Comparison of ENCODE assay signal across 12 cellular contexts in genomic region chr14:99571303-99571986, GRCh38. TPM values are rescaled to one million over a fixed set of nuclear protein-coding genes. Genes with fewer than 3 reads are reported as not detected.
DNase-seq lines count a peak whose midpoint lies in the region; ATAC-seq, FAIRE-seq and TF ChIP-seq lines count a peak whose summit lies in the region.
"Had no signal": no experiment of that assay in that cellular context is flagged by ENCODE, and none has a peak within 500 bp of the region (broad histone marks: within the 10 kb centered on the region; RNA-seq: fewer than 3 reads in every experiment).

No MANE protein-coding gene starts in this region.

- TF ChIP-seq POLR2A in A549 (IDR thresholded peaks at IDR 0.05; ENCODE audit: low read length), result no peak

- H3K36me3 ChIP-seq in mucosa of rectum (ENCODE audit: control insufficient read depth in 2 of 2, insufficient read depth in 2 of 2, low read length in 2 of 2), result no peaks in the 10 kb centered on the region
- no peaks in the 10 kb centered on the region for H3K36me3 ChIP-seq in kidney (ENCODE audit: control insufficient read depth in 1 of 2, insufficient read depth in 2 of 2, low read length in 2 of 2)

- H3K9me3 ChIP-seq in A549 (no peaks in the 10 kb centered on the region), mucosa of rectum (ENCODE audit: control insufficient read depth in 2 of 2, low read length in 2 of 2) (no peaks in the 10 kb centered on the region), kidney (ENCODE audit: control insufficient read depth in 1 of 2, low read length in 2 of 2) (no peaks in the 10 kb centered on the region)

- ATAC-seq in A549 (no peak), HG03469 (IDR thresholded peaks at IDR 0.05; ENCODE audit: unreplicated experiment) (no peak)
- ATAC-seq: HCT116 had no signal

- H3K4me2 ChIP-seq in A549, result peak overlapping the region; percentile 84

- H3K4me1 ChIP-seq in A549 (peaks cover 94% of the 10 kb centered on the region), mucosa of rectum (ENCODE audit: control insufficient read depth in 2 of 2, insufficient read depth in 2 of 2, low read length in 2 of 2) (peaks cover 78 to 83% of the 10 kb centered on the region in 2 donors), kidney (ENCODE audit: control insufficient read depth in 1 of 2, insufficient read depth in 1 of 2, low read depth in 1 of 2, low read length in 2 of 2) (peaks cover 56 to 76% of the 10 kb centered on the region in 2 donors)

- H3K9ac ChIP-seq in mucosa of rectum (ENCODE audit: low read depth in 1 of 2, low read length in 2 of 2) (peak overlapping the region in 1 of 2 donors; percentile 31), kidney (ENCODE audit: low read length in 2 of 2) (no peak overlapping the region)

- POLR2A ChIA-PET in A549 (lab: Yijun Ruan, JAX), result no interaction called here

- intact Hi-C loops in kidney (cut with DNase I), result no loop called here

- no peak for FAIRE-seq in A549 (lab: Jason Lieb, UNC)
- no peak for FAIRE-seq in kidney (lab: Jason Lieb, UNC)
- FAIRE-seq: endometrium had no signal

- H3K27me3 ChIP-seq in mucosa of rectum (ENCODE audit: control insufficient read depth in 2 of 2, insufficient read depth in 2 of 2, low read length in 2 of 2), result no peaks in the 10 kb centered on the region

- TF ChIP-seq CTCF in A549 (IDR thresholded peaks at IDR 0.05) (no peak), VCaP (conservative IDR thresholded peaks at IDR 0.05) (no peak), kidney (IDR thresholded peaks at IDR 0.05; ENCODE audit: borderline replicate concordance, extremely low read depth, insufficient read depth) (no peak)

- CTCF ChIA-PET in A549 (lab: Yijun Ruan, JAX), result interaction anchor here (0.7 to 6.0 kb wide), 7 partner anchors 9 to 158 kb away, joined by 3 to 51 read pairs (median 5); no protein-coding TSS in a partner anchor

- H3K4me3 ChIP-seq in A549 (no peak overlapping the region), mucosa of rectum (ENCODE audit: low read length in 2 of 2) (no peak overlapping the region), kidney (ENCODE audit: low read length in 2 of 2) (no peak overlapping the region)

- DNase-seq in A549 (ENCODE audit: low read depth in 1 of 2, low spot score in 1 of 2) (no peak), kidney (no peak), NCI-H82 (lab: John Stamatoyannopoulos, UW) (no peak)
- DNase-seq in activated CD8-positive, alpha-beta memory T cell treated with anti-CD3 and anti-CD28 coated beads, Interleukin-2, amount 50 U/mL, for 4 hours, result no peak
- DNase-seq: amniotic stem cell, MM.1S had no signal

- TF ChIP-seq RAD21 in A549 (conservative IDR thresholded peaks at IDR 0.05 in 1 of 2, IDR thresholded peaks at IDR 0.05 in 1 of 2) (no peak), Ishikawa (IDR thresholded peaks at IDR 0.05; ENCODE audit: low read depth) (no peak)

- H3K27ac ChIP-seq in A549, result peak overlapping the region; percentile 78 to 92
- peak overlapping the region; percentile 95 for H3K27ac ChIP-seq in VCaP
- peak overlapping the region; percentile 23 to 50 for H3K27ac ChIP-seq in mucosa of rectum (ENCODE audit: low read depth in 2 of 2, low read length in 2 of 2)
- no peak overlapping the region for H3K27ac ChIP-seq in kidney (ENCODE audit: low read depth in 2 of 2, low read length in 2 of 2)

- WGBS in A549 (ENCODE audit: missing lambda C conversion rate), result 51% methylated on average over 10 of the region's 10 CpGs

- TF ChIP-seq EP300 in A549 (IDR thresholded peaks at IDR 0.05) (peak in 1 of 2 experiments; percentile 17; a peak in 1 of 5 replicates), Ishikawa (IDR thresholded peaks at IDR 0.05; ENCODE audit: borderline replicate concordance) (peak; percentile 68)

TF ChIP-seq in A549, 52 proteins besides CTCF, POLR2A, EP300 and RAD21:
- TF ChIP-seq MAX (IDR thresholded peaks at IDR 0.05) (peak; percentile 58; the same call in 1 of the 2 replicates), SREBF2 (IDR thresholded peaks at IDR 0.05) (no peak), E2F6 (IDR thresholded peaks at IDR 0.05; ENCODE audit: borderline replicate concordance, low read depth) (0 out of 2 replicates have a peak, but pooled peaks have one; percentile 21)
TF ChIP-seq in A549: peak in this region for 2.

TF ChIP-seq in Ishikawa, 13 proteins besides CTCF, POLR2A, EP300 and RAD21:
- TF ChIP-seq MAX (IDR thresholded peaks at IDR 0.05) (0 out of 2 replicates have a peak, but pooled peaks have one; percentile 53), REST (IDR thresholded peaks at IDR 0.05; ENCODE audit: low read depth) (no peak), USF1 (IDR thresholded peaks at IDR 0.05) (peak; percentile 33; the same call in 1 of the 2 replicates), NFIC (IDR thresholded peaks at IDR 0.05) (peak; percentile 88), FOXM1 (IDR thresholded peaks at IDR 0.05; ENCODE audit: borderline replicate concordance, low read depth) (0 out of 2 replicates have a peak, but pooled peaks have one; percentile 27), ZBTB7A (IDR thresholded peaks at IDR 0.05; ENCODE audit: low read depth) (no peak), TEAD4 (IDR thresholded peaks at IDR 0.05) (peak; percentile 25; the same call in 1 of the 2 replicates), TCF12 (IDR thresholded peaks at IDR 0.05; ENCODE audit: low read depth) (peak; percentile 81)

RNA-seq across cellular contexts. Expression of gene CCDC85C, which starts 32.6 kb away (rescaled TPM):
- polyA plus RNA-seq in A549 (2011; rRNA removed) (10.5 and 11.4 TPM in 2 replicates), A549 (2017; fragmentation: RNase III; extraction: RNeasy Plus Mini Kit Qiagen cat#74134 plus additional on column Dnase treatment) (29.0 to 38.0 TPM (median 31.4 TPM) in 3 replicates), kidney (ENCODE audit: insufficient read depth, low read depth, low replicate concordance) (14.7 TPM)
- polyA plus RNA-seq in A549 (2012; cell fraction: cytosol; rRNA removed), result 21.9 and 32.2 TPM in 2 replicates
- polyA plus RNA-seq in A549 (2012; cell fraction: nucleus; rRNA removed), result 39.4 and 46.8 TPM in 2 replicates
- 15.0 and 21.7 TPM in 2 replicates for polyA minus RNA-seq in A549 (2011; rRNA and poly(A)+ RNA removed)
- total RNA-seq in kidney, result 21.4 TPM

Comparison
In these comparisons a context has a peak if more than half of its experiments do, and no peak if none do; other contexts are left out.
1. H3K27ac ChIP-seq: peak in A549 (2 of 2), VCaP (single experiment) and mucosa of rectum (2 of 2); none in kidney (0 of 2).